In the genomic region with DNA sequence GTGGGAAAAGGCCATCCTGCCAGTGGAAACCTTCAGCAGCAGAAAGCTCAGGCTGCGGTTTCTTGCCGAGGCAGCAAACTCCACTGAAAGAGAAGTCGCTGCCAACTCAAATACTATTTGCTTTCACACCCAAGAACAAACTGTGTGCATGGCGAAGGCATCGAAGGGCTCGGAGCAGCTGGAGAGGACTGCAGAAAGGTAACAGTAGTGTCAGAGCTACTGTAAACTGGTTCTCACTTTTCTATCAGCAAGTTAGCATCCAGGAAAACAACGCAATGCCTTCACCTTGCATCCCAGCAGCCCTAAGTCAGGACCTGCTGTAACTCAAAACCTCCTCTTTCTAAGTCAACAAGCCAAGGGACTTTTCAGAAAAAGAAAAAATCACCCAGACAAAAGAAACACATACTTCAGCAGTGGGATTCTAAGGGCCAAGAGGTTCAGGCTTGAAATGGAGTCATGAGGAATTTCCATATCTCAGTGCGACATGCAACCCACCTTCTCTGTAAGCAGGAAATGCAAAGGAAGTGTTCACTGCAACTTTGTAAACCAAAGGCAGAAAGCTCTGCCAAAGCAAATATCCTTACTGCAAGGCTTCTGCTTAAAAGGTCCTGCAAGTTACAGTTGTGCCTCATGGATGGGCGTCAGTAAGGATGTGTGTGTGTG, we compare ENCODE assay signal across 9 cellular contexts.
DNase-seq lines count a peak whose midpoint lies in the region; ATAC-seq and TF ChIP-seq lines count a peak whose summit lies in the region.
"Had no signal": no experiment of that assay in that cellular context is flagged by ENCODE, and none has a peak within 500 bp of the region (broad histone marks: within the 10 kb centered on the region; RNA-seq: fewer than 3 reads in every experiment).

No MANE protein-coding gene starts in this region.

- no TSS peak for BruUV-seq in Panc1 (replicated peaks; lab: Mats Ljungman, UMichigan)

- ATAC-seq in Panc1 = peak; percentile 38; the same call in 1 of the 2 replicates
- ATAC-seq in lung (ENCODE audit: insufficient read depth, low FRiP score) = peak; percentile 51
- ATAC-seq in GM21723 (IDR thresholded peaks at IDR 0.05; ENCODE audit: unreplicated experiment) = no peak
- ATAC-seq in HG02885 (IDR thresholded peaks at IDR 0.05; ENCODE audit: poor library complexity, unreplicated experiment) = no peak

- in situ Hi-C loops in Panc1 (cut with HindIII; ENCODE audit: low pct_unique_long_range_greater_than_20kb, low sequenced_read_pairs) (no loop called here), transverse colon (cut with MboI; ENCODE audit: low pct_ligation_motif_present in 1 of 4, low pct_unique_long_range_greater_than_20kb in 1 of 4, low sequenced_read_pairs in 3 of 4) (no loop called here)

- POLR2A ChIA-PET in HEK293T (lab: Yijun Ruan, JAX) = no interaction called here
- POLR2A ChIA-PET in Panc1 (lab: Charles Lee) = no interaction called here

- no peak for TF ChIP-seq POLR2A in transverse colon (IDR thresholded peaks at IDR 0.05)

- H3K4me1 ChIP-seq in Panc1 (ENCODE audit: control insufficient read depth, insufficient read depth, low read length) = no peaks in the 10 kb centered on the region
- H3K4me1 ChIP-seq in lung (ENCODE audit: control insufficient read depth in 2 of 2, insufficient read depth in 2 of 2, low read length in 2 of 2) = peaks cover 9 to 20% of the 10 kb centered on the region in 2 donors
- H3K4me1 ChIP-seq in transverse colon = peaks cover 10 to 48% (median 26%) of the 10 kb centered on the region in 4 donors
- H3K4me1 ChIP-seq: SJCRH30 had no signal

- CTCF ChIA-PET in HEK293T (lab: Yijun Ruan, JAX) (no interaction called here), Panc1 (lab: Charles Lee) (interaction anchor here (0.6 kb wide), 1 partner anchor 9 kb away, joined by 3 read pairs; no protein-coding TSS in a partner anchor)

- DNase-seq in HEK293T (ENCODE audit: extremely low spot score) (no peak), Panc1 (ENCODE audit: low read depth, low spot score) (no peak), choroid plexus epithelial cell (ENCODE audit: low read depth) (peak; percentile 87), lung (ENCODE audit: low spot score) (peak; percentile 57), transverse colon (peak; percentile 67)
- no peak for DNase-seq in central memory CD4-positive, alpha-beta T cell

- H3K27me3 ChIP-seq in Panc1 (ENCODE audit: control insufficient read depth, insufficient read depth, low read length) (no peaks in the 10 kb centered on the region), lung (ENCODE audit: control insufficient read depth, insufficient read depth) (no peaks in the 10 kb centered on the region), transverse colon (no peaks in the 10 kb centered on the region)
- H3K27me3 ChIP-seq: SJCRH30 had no signal

- H3K36me3 ChIP-seq in Panc1 (ENCODE audit: control insufficient read depth, insufficient read depth, low read length) (no peaks in the 10 kb centered on the region), lung (ENCODE audit: control insufficient read depth in 2 of 2, insufficient read depth in 2 of 2, low read length in 2 of 2) (no peaks in the 10 kb centered on the region), transverse colon (no peaks in the 10 kb centered on the region)
- H3K36me3 ChIP-seq: SJCRH30 had no signal

- intact Hi-C loops in Panc1 (cut with micrococcal nuclease; ENCODE audit: unreplicated experiment) = no loop called here
- intact Hi-C loops in transverse colon (cut with DNase I; ENCODE audit: low total_unique reads) = no loop called here

- TF ChIP-seq EP300 in transverse colon (IDR thresholded peaks at IDR 0.05; ENCODE audit: low read depth) = no peak

- H3K27ac ChIP-seq in Panc1 (ENCODE audit: low read length) (no peak overlapping the region), lung (ENCODE audit: low read depth in 1 of 2, low read length in 1 of 2) (peak overlapping the region in 1 of 2 donors; percentile 86), transverse colon (peak overlapping the region; percentile 72 to 79 (median 74))
- H3K27ac ChIP-seq: SJCRH30 had no signal

- H3K9me3 ChIP-seq in Panc1 (ENCODE audit: control insufficient read depth, insufficient read depth, low read depth, low read length) (no peaks in the 10 kb centered on the region), lung (ENCODE audit: control insufficient read depth in 2 of 2, insufficient read depth in 1 of 2, low read length in 1 of 2) (no peaks in the 10 kb centered on the region), transverse colon (no peaks in the 10 kb centered on the region)
- H3K9me3 ChIP-seq: SJCRH30 had no signal

- no peak for TF ChIP-seq CTCF in Panc1 (IDR thresholded peaks at IDR 0.05)
- TF ChIP-seq CTCF in choroid plexus epithelial cell (conservative IDR thresholded peaks at IDR 0.05; ENCODE audit: low read depth, low read length) = no peak
- TF ChIP-seq CTCF in lung (IDR thresholded peaks at IDR 0.05; ENCODE audit: control extremely low read depth, extremely low read depth) = no peak
- no peak for TF ChIP-seq CTCF in transverse colon (IDR thresholded peaks at IDR 0.05)

- H3K4me3 ChIP-seq in Panc1 (ENCODE audit: low read depth in 2 of 2, low read length in 2 of 2) = no peak overlapping the region; a peak in 1 of 4 replicates
- H3K4me3 ChIP-seq in choroid plexus epithelial cell (ENCODE audit: low read depth, low read length) = no peak overlapping the region
- no peak overlapping the region for H3K4me3 ChIP-seq in lung
- peak overlapping the region in 1 of 4 donors; percentile 6 for H3K4me3 ChIP-seq in transverse colon
- H3K4me3 ChIP-seq: SJCRH30 had no signal

- WGBS in lung, 2 donors = 8% methylated on average over 9 of the region's 9 CpGs
- 27 to 28% methylated on average over 8 to 9 of the region's 9 CpGs for WGBS in transverse colon (ENCODE audit: low coverage in 1 of 2), 2 donors

TF ChIP-seq in HEK293T, 16 proteins besides CTCF, POLR2A, EP300 and RAD21:
- TF ChIP-seq FOXA1 (IDR thresholded peaks at IDR 0.05) = no peak
- no peak for TF ChIP-seq FOXM1 (IDR thresholded peaks at IDR 0.05; ENCODE audit: borderline replicate concordance)
- TF ChIP-seq HDGF (IDR thresholded peaks at IDR 0.05; ENCODE audit: borderline replicate concordance) = 0 out of 2 replicates have a peak, but pooled peaks have one; percentile 55
- TF ChIP-seq NFRKB (IDR thresholded peaks at IDR 0.05) = no peak
- no peak for TF ChIP-seq BHLHE40 (IDR thresholded peaks at IDR 0.05; ENCODE audit: borderline replicate concordance)
- TF ChIP-seq TARDBP (IDR thresholded peaks at IDR 0.05) = no peak
- TF ChIP-seq FOXK2 (IDR thresholded peaks at IDR 0.05) = no peak
- no peak for TF ChIP-seq ARNT (IDR thresholded peaks at IDR 0.05)

Comparison
In these comparisons a context has a peak if more than half of its experiments do, and no peak if none do; other contexts are left out.
1. DNase-seq: peak in choroid plexus epithelial cell (single experiment), lung (single experiment) and transverse colon (single experiment); none in HEK293T (single experiment), Panc1 (single experiment) and central memory CD4-positive, alpha-beta T cell (single experiment).
2. ATAC-seq: peak in Panc1 (single experiment) and lung (single experiment); none in GM21723 (single experiment) and HG02885 (single experiment).